Comparison of ENCODE assay signal across 1 cellular context in the genomic region with DNA sequence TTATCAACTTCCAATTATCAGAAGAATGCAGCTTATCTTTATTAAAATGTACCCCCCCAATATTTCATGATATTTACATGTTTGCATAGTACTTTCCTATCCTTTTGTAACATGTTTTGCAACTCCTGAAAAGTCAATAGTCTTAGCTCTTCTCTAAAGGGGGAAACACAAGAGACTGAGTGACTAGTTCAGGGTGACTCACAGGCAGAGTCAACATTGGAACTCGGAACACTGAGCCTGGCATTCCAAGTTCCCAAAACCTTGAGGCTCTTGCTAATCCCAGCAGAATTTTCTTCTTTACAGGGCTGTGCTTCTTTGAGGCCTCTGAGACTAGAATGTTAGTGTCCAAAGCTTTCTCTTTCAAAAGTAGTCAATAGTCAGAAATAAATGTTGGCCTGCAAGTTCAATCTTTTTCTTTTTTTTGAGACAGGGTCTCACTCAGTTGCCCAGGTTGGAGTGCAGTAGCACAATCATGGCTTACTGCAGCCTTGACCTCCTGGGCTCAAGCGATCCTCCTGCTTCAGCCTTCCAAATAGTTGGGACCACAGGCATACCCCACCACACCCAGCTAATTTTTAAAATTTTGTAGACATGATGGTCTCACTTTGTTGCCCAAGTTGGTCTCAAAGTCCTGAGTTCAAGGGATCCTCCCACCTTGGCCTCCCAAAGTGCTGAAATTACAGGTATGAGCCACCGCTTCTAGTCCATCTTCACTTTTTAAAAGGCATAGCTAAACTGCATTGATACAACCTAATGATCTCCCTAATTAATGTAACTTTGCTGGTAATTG.
TF ChIP-seq lines count a peak whose summit lies in the region.

No MANE protein-coding gene starts in this region.

TF ChIP-seq in HepG2, 621 proteins besides CTCF, POLR2A, EP300 and RAD21 (continued from another document and continues in another):
- TF ChIP-seq FOXP4 (CRISPR knock-in tag; IDR thresholded peaks at IDR 0.05) (peak; percentile 98), ZNF879 (CRISPR knock-in tag; IDR thresholded peaks at IDR 0.05) (no peak), MED1 (CRISPR knock-in tag; IDR thresholded peaks at IDR 0.05) (peak; percentile 93), ZNF740 (CRISPR knock-in tag; IDR thresholded peaks at IDR 0.05) (peak; percentile 83), HOXA5 (CRISPR knock-in tag; IDR thresholded peaks at IDR 0.05) (peak; percentile 72), MIER3 (CRISPR knock-in tag; IDR thresholded peaks at IDR 0.05; ENCODE audit: borderline replicate concordance) (peak; percentile 83; the same call in 1 of the 2 replicates), NFIC (IDR thresholded peaks at IDR 0.05; ENCODE audit: low read length) (peak; percentile 98), FLYWCH1 (CRISPR knock-in tag; IDR thresholded peaks at IDR 0.05) (no peak), MED8 (CRISPR knock-in tag; IDR thresholded peaks at IDR 0.05; ENCODE audit: insufficient replicate concordance) (no peak), ZNF333 (CRISPR knock-in tag; IDR thresholded peaks at IDR 0.05; ENCODE audit: borderline replicate concordance) (no peak), MEF2D (CRISPR knock-in tag; IDR thresholded peaks at IDR 0.05) (peak; percentile 92), TCF7 (IDR thresholded peaks at IDR 0.05; ENCODE audit: low read depth) (peak; percentile 91), ZNF335 (CRISPR knock-in tag; IDR thresholded peaks at IDR 0.05) (0 out of 2 replicates have a peak, but pooled peaks have one; percentile 40), MXD3 (CRISPR knock-in tag; IDR thresholded peaks at IDR 0.05) (no peak), ZNF839 (CRISPR knock-in tag; IDR thresholded peaks at IDR 0.05; ENCODE audit: borderline replicate concordance) (no peak), ZFP1 (CRISPR knock-in tag; IDR thresholded peaks at IDR 0.05) (peak; percentile 81), POLR2AphosphoS2 (IDR thresholded peaks at IDR 0.05; ENCODE audit: low read depth, low read length) (no peak), HDAC1 (CRISPR knock-in tag; IDR thresholded peaks at IDR 0.05) (peak; percentile 87), REL (CRISPR knock-in tag; conservative IDR thresholded peaks at IDR 0.05) (0 out of 2 replicates have a peak, but pooled peaks have one; percentile 29), ONECUT2 (CRISPR knock-in tag; IDR thresholded peaks at IDR 0.05) (peak; percentile 86), ZNF792 (CRISPR knock-in tag; IDR thresholded peaks at IDR 0.05) (peak; percentile 65; the same call in 1 of the 2 replicates), ZBTB40 (IDR thresholded peaks at IDR 0.05) (no peak), ZBTB40 (CRISPR knock-in tag; IDR thresholded peaks at IDR 0.05) (no peak; the same call in 1 of the 2 replicates), NAIF1 (CRISPR knock-in tag; IDR thresholded peaks at IDR 0.05; ENCODE audit: borderline replicate concordance) (no peak; the same call in 1 of the 2 replicates), ATAD3A (CRISPR knock-in tag; IDR thresholded peaks at IDR 0.05) (no peak), ZNF225 (CRISPR knock-in tag; IDR thresholded peaks at IDR 0.05) (no peak), MTA3 (CRISPR knock-in tag; IDR thresholded peaks at IDR 0.05) (no peak), ZNF326 (CRISPR knock-in tag; IDR thresholded peaks at IDR 0.05; ENCODE audit: borderline replicate concordance) (no peak), NFYB (CRISPR knock-in tag; IDR thresholded peaks at IDR 0.05) (peak; percentile 19; the same call in 1 of the 2 replicates), FOXO1 (CRISPR knock-in tag; IDR thresholded peaks at IDR 0.05) (peak; percentile 91), FOXP1 (IDR thresholded peaks at IDR 0.05) (peak; percentile 91), FOXP1 (CRISPR knock-in tag; IDR thresholded peaks at IDR 0.05) (peak; percentile 99), ARNT (IDR thresholded peaks at IDR 0.05) (no peak)
- TF ChIP-seq, protein P1, sequence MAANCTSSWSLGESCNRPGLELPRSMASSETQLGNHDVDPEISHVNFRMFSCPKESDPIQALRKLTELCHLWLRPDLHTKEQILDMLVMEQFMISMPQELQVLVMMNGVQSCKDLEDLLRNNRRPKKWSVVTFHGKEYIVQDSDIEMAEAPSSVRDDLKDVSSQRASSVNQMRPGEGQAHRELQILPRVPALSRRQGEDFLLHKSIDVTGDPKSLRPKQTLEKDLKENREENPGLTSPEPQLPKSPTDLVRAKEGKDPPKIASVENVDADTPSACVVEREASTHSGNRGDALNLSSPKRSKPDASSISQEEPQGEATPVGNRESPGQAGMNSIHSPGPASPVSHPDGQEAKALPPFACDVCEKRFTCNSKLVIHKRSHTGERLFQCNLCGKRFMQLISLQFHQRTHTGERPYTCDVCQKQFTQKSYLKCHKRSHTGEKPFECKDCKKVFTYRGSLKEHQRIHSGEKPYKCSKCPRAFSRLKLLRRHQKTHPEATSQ (CRISPR knock-in tag; IDR thresholded peaks at IDR 0.05; ENCODE audit: borderline replicate concordance) = peak; percentile 1; the same call in 1 of the 2 replicates
- TF ChIP-seq, protein P2, sequence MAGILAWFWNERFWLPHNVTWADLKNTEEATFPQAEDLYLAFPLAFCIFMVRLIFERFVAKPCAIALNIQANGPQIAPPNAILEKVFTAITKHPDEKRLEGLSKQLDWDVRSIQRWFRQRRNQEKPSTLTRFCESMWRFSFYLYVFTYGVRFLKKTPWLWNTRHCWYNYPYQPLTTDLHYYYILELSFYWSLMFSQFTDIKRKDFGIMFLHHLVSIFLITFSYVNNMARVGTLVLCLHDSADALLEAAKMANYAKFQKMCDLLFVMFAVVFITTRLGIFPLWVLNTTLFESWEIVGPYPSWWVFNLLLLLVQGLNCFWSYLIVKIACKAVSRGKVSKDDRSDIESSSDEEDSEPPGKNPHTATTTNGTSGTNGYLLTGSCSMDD (CRISPR knock-in tag; IDR thresholded peaks at IDR 0.05) = no peak
- TF ChIP-seq, protein P3, sequence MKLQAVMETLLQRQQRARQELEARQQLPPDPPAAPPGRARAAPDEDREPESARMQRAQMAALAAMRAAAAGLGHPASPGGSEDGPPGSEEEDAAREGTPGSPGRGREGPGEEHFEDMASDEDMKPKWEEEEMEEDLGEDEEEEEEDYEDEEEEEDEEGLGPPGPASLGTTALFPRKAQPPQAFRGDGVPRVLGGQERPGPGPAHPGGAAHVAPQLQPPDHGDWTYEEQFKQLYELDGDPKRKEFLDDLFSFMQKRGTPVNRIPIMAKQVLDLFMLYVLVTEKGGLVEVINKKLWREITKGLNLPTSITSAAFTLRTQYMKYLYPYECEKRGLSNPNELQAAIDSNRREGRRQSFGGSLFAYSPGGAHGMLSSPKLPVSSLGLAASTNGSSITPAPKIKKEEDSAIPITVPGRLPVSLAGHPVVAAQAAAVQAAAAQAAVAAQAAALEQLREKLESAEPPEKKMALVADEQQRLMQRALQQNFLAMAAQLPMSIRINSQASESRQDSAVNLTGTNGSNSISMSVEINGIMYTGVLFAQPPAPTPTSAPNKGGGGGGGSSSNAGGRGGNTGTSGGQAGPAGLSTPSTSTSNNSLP (IDR thresholded peaks at IDR 0.05; ENCODE audit: low read depth, low read length) = peak; percentile 93
- TF ChIP-seq, protein P4, sequence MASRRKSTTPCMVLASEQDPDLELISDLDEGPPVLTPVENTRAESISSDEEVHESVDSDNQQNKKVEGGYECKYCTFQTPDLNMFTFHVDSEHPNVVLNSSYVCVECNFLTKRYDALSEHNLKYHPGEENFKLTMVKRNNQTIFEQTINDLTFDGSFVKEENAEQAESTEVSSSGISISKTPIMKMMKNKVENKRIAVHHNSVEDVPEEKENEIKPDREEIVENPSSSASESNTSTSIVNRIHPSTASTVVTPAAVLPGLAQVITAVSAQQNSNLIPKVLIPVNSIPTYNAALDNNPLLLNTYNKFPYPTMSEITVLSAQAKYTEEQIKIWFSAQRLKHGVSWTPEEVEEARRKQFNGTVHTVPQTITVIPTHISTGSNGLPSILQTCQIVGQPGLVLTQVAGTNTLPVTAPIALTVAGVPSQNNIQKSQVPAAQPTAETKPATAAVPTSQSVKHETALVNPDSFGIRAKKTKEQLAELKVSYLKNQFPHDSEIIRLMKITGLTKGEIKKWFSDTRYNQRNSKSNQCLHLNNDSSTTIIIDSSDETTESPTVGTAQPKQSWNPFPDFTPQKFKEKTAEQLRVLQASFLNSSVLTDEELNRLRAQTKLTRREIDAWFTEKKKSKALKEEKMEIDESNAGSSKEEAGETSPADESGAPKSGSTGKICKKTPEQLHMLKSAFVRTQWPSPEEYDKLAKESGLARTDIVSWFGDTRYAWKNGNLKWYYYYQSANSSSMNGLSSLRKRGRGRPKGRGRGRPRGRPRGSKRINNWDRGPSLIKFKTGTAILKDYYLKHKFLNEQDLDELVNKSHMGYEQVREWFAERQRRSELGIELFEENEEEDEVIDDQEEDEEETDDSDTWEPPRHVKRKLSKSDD (CRISPR knock-in tag; IDR thresholded peaks at IDR 0.05; ENCODE audit: low read depth) = no peak
